Comparison of ENCODE assay signal across 16 cellular contexts in the genomic region with DNA sequence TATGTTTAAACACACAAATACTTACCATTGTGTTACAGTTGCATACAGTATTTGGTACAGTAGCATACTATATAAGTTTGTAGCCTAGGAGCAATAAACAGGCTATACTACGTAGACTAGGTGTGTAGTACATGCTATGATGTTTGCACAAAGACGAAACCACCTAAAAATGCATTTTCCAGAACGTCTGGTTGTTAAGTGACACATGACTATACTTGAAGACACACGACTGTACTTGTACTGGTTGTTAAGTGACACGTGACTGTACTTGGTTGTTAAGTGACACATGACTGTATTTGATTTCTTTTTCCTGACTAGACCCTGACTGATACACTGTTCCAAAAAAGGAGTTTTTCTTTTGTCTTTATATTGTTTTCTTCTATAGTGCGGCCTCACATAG. TPM values are rescaled to one million over a fixed set of nuclear protein-coding genes. Genes with fewer than 3 reads are reported as not detected.
DNase-seq lines count a peak whose midpoint lies in the region; ATAC-seq and TF ChIP-seq lines count a peak whose summit lies in the region.
"Had no signal": no experiment of that assay in that cellular context is flagged by ENCODE, and none has a peak within 500 bp of the region (broad histone marks: within the 10 kb centered on the region; RNA-seq: fewer than 3 reads in every experiment).

No MANE protein-coding gene starts in this region.

- ATAC-seq in activated T-cell treated with anti-CD3 and anti-CD28 coated beads, Interleukin-2, amount 50 U/mL, for 4 hours: peak; percentile 70 to 76
- peak; percentile 41 for ATAC-seq in foreskin keratinocyte
- peak; percentile 18 for ATAC-seq in stimulated activated naive CD8-positive, alpha-beta T cell treated with anti-CD3 and anti-CD28 coated beads, Interleukin-15, amount 100 ng/mL, for 72 hours
- ATAC-seq: CD8-positive, alpha-beta T cell had no signal

- H3K36me3 ChIP-seq in SJCRH30: no peaks in the 10 kb centered on the region

- H3K27me3 ChIP-seq in foreskin keratinocyte (no peaks in the 10 kb centered on the region), SJCRH30 (no peaks in the 10 kb centered on the region)
- H3K27me3 ChIP-seq: BLaER1 treated with 17β-estradiol and CSF1 and Interleukin-3, amounts not matched to agents 10 nM and 100 nM had no signal

- H3K4me3 Mint-ChIP-seq in activated T-cell treated with anti-CD3 and anti-CD28 coated beads, Interleukin-2, amount 50 U/mL, for 4 hours: no peak overlapping the region
- H3K4me3 Mint-ChIP-seq in stimulated activated naive CD8-positive, alpha-beta T cell treated with anti-CD3 and anti-CD28 coated beads, Interleukin-15, amount 100 ng/mL, for 72 hours: no peak overlapping the region
- H3K4me3 Mint-ChIP-seq: CD8-positive, alpha-beta T cell had no signal

- H3K27me3 Mint-ChIP-seq in activated T-cell treated with anti-CD3 and anti-CD28 coated beads, Interleukin-2, amount 50 U/mL, for 4 hours (ENCODE audit: low read depth): no peaks in the 10 kb centered on the region
- H3K27me3 Mint-ChIP-seq in stimulated activated naive CD8-positive, alpha-beta T cell treated with anti-CD3 and anti-CD28 coated beads, Interleukin-15, amount 100 ng/mL, for 72 hours: no peaks in the 10 kb centered on the region

- peaks cover 48% of the 10 kb centered on the region for H3K36me3 Mint-ChIP-seq in activated T-cell treated with anti-CD3 and anti-CD28 coated beads, Interleukin-2, amount 50 U/mL, for 4 hours (ENCODE audit: insufficient read depth)

- no peak overlapping the region for H3K4me3 ChIP-seq in SJCRH30
- H3K4me3 ChIP-seq: BLaER1 treated with 17β-estradiol and CSF1 and Interleukin-3, amounts not matched to agents 10 nM and 100 nM had no signal

- peaks cover 74% of the 10 kb centered on the region for H3K4me1 Mint-ChIP-seq in activated T-cell treated with anti-CD3 and anti-CD28 coated beads, Interleukin-2, amount 50 U/mL, for 4 hours (ENCODE audit: low read depth)
- peaks cover 71% of the 10 kb centered on the region for H3K4me1 Mint-ChIP-seq in stimulated activated naive CD8-positive, alpha-beta T cell treated with anti-CD3 and anti-CD28 coated beads, Interleukin-15, amount 100 ng/mL, for 72 hours

- H3K27ac ChIP-seq in foreskin keratinocyte (no peak overlapping the region), SJCRH30 (no peak overlapping the region)
- H3K27ac ChIP-seq: BLaER1 treated with 17β-estradiol and CSF1 and Interleukin-3, amounts not matched to agents 10 nM and 100 nM had no signal

- no peak overlapping the region for H3K27ac Mint-ChIP-seq in stimulated activated naive CD8-positive, alpha-beta T cell treated with anti-CD3 and anti-CD28 coated beads, Interleukin-15, amount 100 ng/mL, for 72 hours
- H3K27ac Mint-ChIP-seq: CD8-positive, alpha-beta T cell had no signal

- no peak for TF ChIP-seq CTCF in foreskin keratinocyte (conservative IDR thresholded peaks at IDR 0.05)

- no peaks in the 10 kb centered on the region for H3K9me3 ChIP-seq in SJCRH30 (replicated peaks)

- no peak for DNase-seq in activated T-cell treated with anti-CD3 and anti-CD28 coated beads, Interleukin-2, amount 50 U/mL, for 4 hours
- DNase-seq in activated T-cell treated with anti-CD3 and anti-CD28 coated beads, Interleukin-2, amount 50 U/mL, for 1 hour: no peak
- DNase-seq in RKO (ENCODE audit: low spot score) (peak; percentile 33), foreskin keratinocyte (peak; percentile 74 to 76), NCI-H524 treated with DMSO at 0.1 percent for 48 hours (lab: John Stamatoyannopoulos, UW) (no peak), islet precursor cell (no peak), SJCRH30 (no peak)
- DNase-seq in stimulated activated naive CD8-positive, alpha-beta T cell treated with anti-CD3 and anti-CD28 coated beads, Interleukin-15, amount 100 ng/mL, for 72 hours: no peak
- DNase-seq: Calu3; CD8-positive, alpha-beta T cell; MM.1S; NCI-H1092 treated with DMSO at 0.1 percent for 48 hours; NCI-H2081; NCI-H748 treated with DMSO at 0.1 percent for 48 hours; SHP77 had no signal

- H3K4me1 ChIP-seq in foreskin keratinocyte: peaks cover 10% of the 10 kb centered on the region
- no peaks in the 10 kb centered on the region for H3K4me1 ChIP-seq in SJCRH30

- H3K9me3 Mint-ChIP-seq in activated T-cell treated with anti-CD3 and anti-CD28 coated beads, Interleukin-2, amount 50 U/mL, for 4 hours: no peaks in the 10 kb centered on the region
- no peaks in the 10 kb centered on the region for H3K9me3 Mint-ChIP-seq in stimulated activated naive CD8-positive, alpha-beta T cell treated with anti-CD3 and anti-CD28 coated beads, Interleukin-15, amount 100 ng/mL, for 72 hours
- H3K9me3 Mint-ChIP-seq: CD8-positive, alpha-beta T cell had no signal

RNA-seq across cellular contexts. Expression of a gene that starts 34.1 kb away (rescaled TPM):
- total RNA-seq in activated T-cell treated with anti-CD3 and anti-CD28 coated beads, Interleukin-2, amount 50 U/mL, for 4 hours: 100 to 1,000 TPM; 127 to 166 (median 152) TPM
- total RNA-seq in foreskin keratinocyte: 18.9 and 20.4 TPM in 2 replicates
- polyA plus RNA-seq in foreskin keratinocyte: 4.5 and 5.1 TPM in 2 replicates
- 47.2 and 50.4 TPM in 2 replicates for total RNA-seq in SJCRH30 (2014; rRNA removed; shearing (Covaris generic))

RNA-seq across cellular contexts. Expression of a gene that starts 53.9 kb away (rescaled TPM):
- 1 to 10 TPM; 1.9 to 4.2 (median 3.7) TPM for total RNA-seq in activated T-cell treated with anti-CD3 and anti-CD28 coated beads, Interleukin-2, amount 50 U/mL, for 4 hours
- 5.3 and 5.7 TPM in 2 replicates for total RNA-seq in foreskin keratinocyte
- polyA plus RNA-seq in foreskin keratinocyte: 6.6 and 7.7 TPM in 2 replicates
- total RNA-seq in SJCRH30 (2014; rRNA removed; shearing (Covaris generic)): 13.3 and 15.2 TPM in 2 replicates

Comparison
In these comparisons a context has a peak if more than half of its experiments do, and no peak if none do; other contexts are left out.
1. ATAC-seq: peak in every context shown above with its lines; median percentile 73 in activated T-cell treated with anti-CD3 and anti-CD28 coated beads, Interleukin-2, amount 50 U/mL, for 4 hours; 41 in foreskin keratinocyte; 18 in stimulated activated naive CD8-positive, alpha-beta T cell treated with anti-CD3 and anti-CD28 coated beads, Interleukin-15, amount 100 ng/mL, for 72 hours.
2. DNase-seq: peak in RKO (single experiment) and foreskin keratinocyte (2 of 2); none in activated T-cell treated with anti-CD3 and anti-CD28 coated beads, Interleukin-2, amount 50 U/mL, for 4 hours (single experiment), activated T-cell treated with anti-CD3 and anti-CD28 coated beads, Interleukin-2, amount 50 U/mL, for 1 hour (single experiment), stimulated activated naive CD8-positive, alpha-beta T cell treated with anti-CD3 and anti-CD28 coated beads, Interleukin-15, amount 100 ng/mL, for 72 hours (0 of 2), NCI-H524 treated with DMSO at 0.1 percent for 48 hours (single experiment), islet precursor cell (single experiment) and SJCRH30 (0 of 2).